ENCODE assay signal across 8 cellular contexts in genomic region chr7:45033261-45033930, GRCh38. TPM values are rescaled to one million over a fixed set of nuclear protein-coding genes. Genes with fewer than 3 reads are reported as not detected.
DNase-seq lines count a peak whose midpoint lies in the region; ATAC-seq and TF ChIP-seq lines count a peak whose summit lies in the region.

No MANE protein-coding gene starts in this region.

- no peaks in the 10 kb centered on the region for H3K27me3 ChIP-seq in right lobe of liver
- no peaks in the 10 kb centered on the region for H3K27me3 ChIP-seq in H7 (ENCODE audit: control insufficient read depth, insufficient read depth, low read length)
- H3K27me3 ChIP-seq in A673 (replicated peaks; ENCODE audit: insufficient read depth, low read depth, low read length, poor library complexity) = no peaks in the 10 kb centered on the region

- no peak for TF ChIP-seq POLR2A in right lobe of liver (IDR thresholded peaks at IDR 0.05)

- H3K36me3 Mint-ChIP-seq in activated naive CD8-positive, alpha-beta T cell treated with anti-CD3 and anti-CD28 coated beads, Interleukin-2, amount 50 U/mL, for 24 hours (ENCODE audit: low read depth) = peaks cover 13% of the 10 kb centered on the region

- H3K4me3 ChIP-seq in HEK293 (ENCODE audit: low read depth, low read length) = no peak overlapping the region
- no peak overlapping the region for H3K4me3 ChIP-seq in right lobe of liver
- H3K4me3 ChIP-seq in H7 (ENCODE audit: insufficient read depth, low read depth, low read length) = no peak overlapping the region
- no peak overlapping the region for H3K4me3 ChIP-seq in A673 (ENCODE audit: low read depth, low read length, poor library complexity, severe bottlenecking)

- CTCF ChIA-PET in HEK293 (lab: Yijun Ruan, JAX) = interaction anchor here (0.6 to 1.1 kb wide), 2 partner anchors 60 to 226 kb away, joined by 3 to 4 read pairs; no protein-coding TSS in a partner anchor
- CTCF ChIA-PET in A673 (lab: Charles Lee) = no interaction called here

- peaks cover 84% of the 10 kb centered on the region for H3K4me1 Mint-ChIP-seq in activated naive CD8-positive, alpha-beta T cell treated with anti-CD3 and anti-CD28 coated beads, Interleukin-2, amount 50 U/mL, for 24 hours

- H3K36me3 ChIP-seq in HEK293 (ENCODE audit: control insufficient read depth in 2 of 2, insufficient read depth in 1 of 2, low read length in 2 of 2) = peaks cover 0 to 6% of the 10 kb centered on the region in 2 experiments; a peak in 2 of 3 replicates
- peaks cover 0 to 2% (median 0%) of the 10 kb centered on the region in 4 donors for H3K36me3 ChIP-seq in right lobe of liver
- H3K36me3 ChIP-seq in H7 (replicated peaks; ENCODE audit: control insufficient read depth, insufficient read depth, low read length) = no peaks in the 10 kb centered on the region
- H3K36me3 ChIP-seq in A673 (ENCODE audit: insufficient read depth, low read length, poor library complexity, severe bottlenecking) = peaks cover under 1% of the 10 kb centered on the region

- no peaks in the 10 kb centered on the region for H3K27me3 Mint-ChIP-seq in activated naive CD8-positive, alpha-beta T cell treated with anti-CD3 and anti-CD28 coated beads, Interleukin-2, amount 50 U/mL, for 24 hours

- 89% methylated on average over 1 of the region's 1 CpG for WGBS in right lobe of liver (ENCODE audit: insufficient coverage, low coverage, low lambda C conversion rate, missing lambda C conversion rate)

- intact Hi-C loops in right lobe of liver (cut with DNase I) = no loop called here
- intact Hi-C loops in A673 (cut with micrococcal nuclease; ENCODE audit: unreplicated experiment) = no loop called here

- H3K9me3 Mint-ChIP-seq in activated naive CD8-positive, alpha-beta T cell treated with anti-CD3 and anti-CD28 coated beads, Interleukin-2, amount 50 U/mL, for 24 hours = no peaks in the 10 kb centered on the region

- no peaks in the 10 kb centered on the region; the same call in 1 of the 2 replicates for H3K4me1 ChIP-seq in HEK293 (ENCODE audit: control insufficient read depth, insufficient read depth, low read length)
- H3K4me1 ChIP-seq in right lobe of liver = peaks cover 0 to 28% (median 12%) of the 10 kb centered on the region in 4 donors
- H3K4me1 ChIP-seq in A673 (ENCODE audit: insufficient read depth, low read length, poor library complexity, severe bottlenecking) = no peaks in the 10 kb centered on the region

- POLR2A ChIA-PET in HEK293 (lab: Yijun Ruan, JAX) = interaction anchor here (0.6 to 1.0 kb wide), 2 partner anchors 19 to 32 kb away, joined by 3 read pairs; no protein-coding TSS in a partner anchor
- POLR2A ChIA-PET in A673 (lab: Charles Lee; ENCODE audit: low non-redundant PET) = no interaction called here

- TF ChIP-seq CTCF in HEK293 (tag by site-specific recombination; IDR thresholded peaks at IDR 0.05) (no peak), right lobe of liver (IDR thresholded peaks at IDR 0.05) (no peak), A673 (conservative IDR thresholded peaks at IDR 0.05; ENCODE audit: low read depth, low read length) (no peak)

- H3K4me3 Mint-ChIP-seq in activated naive CD8-positive, alpha-beta T cell treated with anti-CD3 and anti-CD28 coated beads, Interleukin-2, amount 50 U/mL, for 24 hours = peak overlapping the region; percentile 52

- BruUV-seq in A673 (replicated peaks; lab: Mats Ljungman, UMichigan) = no TSS peak

- H3K27ac ChIP-seq in HEK293 (ENCODE audit: extremely low read depth, low read depth, low read length) (no peak overlapping the region), right lobe of liver (peak overlapping the region in 1 of 3 donors; percentile 27), A673 (ENCODE audit: low read depth, low read length, poor library complexity, severe bottlenecking) (no peak overlapping the region)

- H3K9me3 ChIP-seq in HEK293 (ENCODE audit: control insufficient read depth, insufficient read depth, low read depth, low read length) = no peaks in the 10 kb centered on the region
- H3K9me3 ChIP-seq in right lobe of liver = no peaks in the 10 kb centered on the region
- no peaks in the 10 kb centered on the region for H3K9me3 ChIP-seq in A673 (ENCODE audit: low read depth, low read length, poor library complexity, severe bottlenecking)

- DNase-seq in AG08395 (ENCODE audit: low spot score) (peak; percentile 58), right lobe of liver (peak in 1 of 3 donors; percentile 56), SKM-1 (lab: John Stamatoyannopoulos, UW; ENCODE audit: unreplicated experiment) (no peak), HPDE6-E6E7 (ENCODE audit: extremely low spot score) (no peak), H7 (no peak), A673 (ENCODE audit: low spot score) (no peak)
- DNase-seq in activated naive CD8-positive, alpha-beta T cell treated with anti-CD3 and anti-CD28 coated beads, Interleukin-2, amount 50 U/mL, for 24 hours = no peak

- peak overlapping the region; percentile 81 for H3K27ac Mint-ChIP-seq in activated naive CD8-positive, alpha-beta T cell treated with anti-CD3 and anti-CD28 coated beads, Interleukin-2, amount 50 U/mL, for 24 hours

- peak; percentile 53 for ATAC-seq in activated naive CD8-positive, alpha-beta T cell treated with anti-CD3 and anti-CD28 coated beads, Interleukin-2, amount 50 U/mL, for 24 hours
- peak; percentile 73 to 88 (median 78) for ATAC-seq in right lobe of liver

TF ChIP-seq in HEK293, 187 proteins besides CTCF, POLR2A, EP300 and RAD21:
- TF ChIP-seq SALL2 (tag by site-specific recombination; IDR thresholded peaks at IDR 0.05; ENCODE audit: borderline replicate concordance) = no peak
- 0 out of 2 replicates have a peak, but pooled peaks have one; percentile 14 for TF ChIP-seq SCRT1 (tag by site-specific recombination; IDR thresholded peaks at IDR 0.05; ENCODE audit: borderline replicate concordance)
- peak; percentile 87 for TF ChIP-seq SCRT2 (tag by site-specific recombination; IDR thresholded peaks at IDR 0.05)
- no peak for TF ChIP-seq YY2 (tag by site-specific recombination; IDR thresholded peaks at IDR 0.05)

RNA-seq across cellular contexts. Expression of gene CCM2, which starts 33.4 kb away (rescaled TPM):
- total RNA-seq in right lobe of liver = 10 to 100 TPM; 29.4 to 70.7 (median 37.9) TPM
- total RNA-seq in H7 (2014; rRNA removed; shearing (Covaris generic)) = 42.4 and 43.9 TPM in 2 replicates
- 35.2 and 36.0 TPM in 2 replicates for total RNA-seq in A673 (2021)

RNA-seq across cellular contexts. Expression of gene MYO1G, which starts 54.6 kb away (rescaled TPM):
- total RNA-seq in right lobe of liver (1 to 10 TPM in 5 of 6 experiments, under 1 TPM in 1; 0.92 to 4.5 (median 2.0) TPM), A673 (2021) (0.17 and 0.20 TPM in 2 replicates)
- total RNA-seq in H7 (2014; rRNA removed; shearing (Covaris generic)) = not detected in 2 replicates

RNA-seq across cellular contexts. Expression of gene NACAD, which starts 55.4 kb away (rescaled TPM):
- total RNA-seq in right lobe of liver = under 1 TPM in 5 of 6 experiments, not detected in 1; 0.09 to 0.42 (median 0.12) TPM
- total RNA-seq in H7 (2014; rRNA removed; shearing (Covaris generic)) = 1.5 and 1.7 TPM in 2 replicates
- total RNA-seq in A673 (2021) = 1.1 and 1.6 TPM in 2 replicates
